In genomic region chr10:117670116-117670515, GRCh38 we compare ENCODE assay signal across 37 cellular contexts.
"Had no signal": no experiment of that assay in that cellular context is flagged by ENCODE, and none has a peak within 500 bp of the region (broad histone marks: within the 10 kb centered on the region; RNA-seq: fewer than 3 reads in every experiment).

No MANE protein-coding gene starts in this region.

- H3K27ac Mint-ChIP-seq: activated B cell treated with CpG ODN at 0.5 μM for 24 hours; activated CD4-positive, alpha-beta memory T cell treated with anti-CD3 and anti-CD28 coated beads for 36 hours; activated CD4-positive, alpha-beta T cell treated with anti-CD3 and anti-CD28 coated beads, Interleukin-2, amount 10 ng/mL, durations not matched to agents 24 days and 14 days; activated CD8-positive, alpha-beta memory T cell treated with anti-CD3 and anti-CD28 coated beads, Interleukin-2, amount 10 ng/mL, durations not matched to agents 7 days and 5 days; activated CD8-positive, alpha-beta T cell treated with anti-CD3 and anti-CD28 coated beads for 36 hours; activated naive CD4-positive, alpha-beta T cell treated with anti-CD3 and anti-CD28 coated beads for 36 hours; activated naive CD4-positive, alpha-beta T cell treated with anti-CD3 and anti-CD28 coated beads, Interleukin-2, amount 50 U/mL, for 72 hours; activated naive CD8-positive, alpha-beta T cell treated with anti-CD3 and anti-CD28 coated beads for 36 hours; activated T-cell treated with anti-CD3 and anti-CD28 coated beads, Interleukin-2, amount 50 U/mL, for 72 hours; activated T-helper 1 cell treated with anti-CD3 and anti-CD28 coated beads, Interleukin-12 subunit alpha, Interleukin-12 subunit beta, Interleukin-2, Interleukin-4 antibody, amounts not matched to agents 30 ng/mL and 10 ng/mL and 1 ng/mL, durations not matched to agents 14 hours and 24 hours and 36 hours; activated T-helper 17 cell treated with anti-CD3 and anti-CD28 coated beads, Interleukin-2, amount 50 U/mL, for 72 hours; T-helper 1 cell treated with Interleukin-12 subunit alpha and Interleukin-12 subunit beta and Interleukin-4 antibody, amounts not matched to agents 30 μg/mL and 1 μg/mL, for 36 hours; T-helper 2 cell treated with Interferon-gamma antibody and Interleukin-4, amounts not matched to agents 5 μg/mL and 100 μg/mL, for 36 hours had no signal

- H3K36me3 Mint-ChIP-seq: activated CD4-positive, alpha-beta memory T cell treated with anti-CD3 and anti-CD28 coated beads for 36 hours; activated CD8-positive, alpha-beta memory T cell treated with anti-CD3 and anti-CD28 coated beads, Interleukin-2, amount 10 ng/mL, durations not matched to agents 7 days and 5 days; activated naive CD4-positive, alpha-beta T cell treated with anti-CD3 and anti-CD28 coated beads, Interleukin-2, amount 50 U/mL, for 72 hours; activated naive CD8-positive, alpha-beta T cell treated with anti-CD3 and anti-CD28 coated beads for 36 hours had no signal

- DNase-seq: activated B cell treated with CpG ODN at 0.5 μM for 24 hours; activated CD4-positive, alpha-beta memory T cell treated with anti-CD3 and anti-CD28 coated beads for 36 hours; activated CD4-positive, alpha-beta T cell treated with anti-CD3 and anti-CD28 coated beads for 4 hours; activated CD4-positive, alpha-beta T cell treated with anti-CD3 and anti-CD28 coated beads, Interleukin-2, amount 10 ng/mL, durations not matched to agents 24 days and 14 days; activated CD4-positive, alpha-beta T cell treated with anti-CD3 and anti-CD28 coated beads, Interleukin-2, amount 50 U/mL, for 1 hour; activated CD4-positive, alpha-beta T cell treated with anti-CD3 and anti-CD28 coated beads, Interleukin-2, amount 50 U/mL, for 4 hours; activated CD4-positive, CD25-positive, alpha-beta regulatory T cell treated with anti-CD3 and anti-CD28 coated beads, Interleukin-2, amount 50 U/mL, for 72 hours; activated CD8-positive, alpha-beta memory T cell treated with anti-CD3 and anti-CD28 coated beads, Interleukin-2, amount 10 ng/mL, durations not matched to agents 7 days and 5 days; activated CD8-positive, alpha-beta T cell treated with anti-CD3 and anti-CD28 coated beads for 36 hours; activated effector memory CD4-positive, alpha-beta T cell treated with anti-CD3 and anti-CD28 coated beads, Interleukin-2, amount 50 U/mL, for 16 hours; activated gamma-delta T cell treated with Interleukin-2 at 50 U/mL for 16 hours; activated naive CD4-positive, alpha-beta T cell; activated naive CD4-positive, alpha-beta T cell treated with anti-CD3 and anti-CD28 coated beads for 36 hours; activated naive CD4-positive, alpha-beta T cell treated with anti-CD3 and anti-CD28 coated beads, Interleukin-2, amount 50 U/mL, for 16 hours; activated naive CD8-positive, alpha-beta T cell treated with anti-CD3 and anti-CD28 coated beads for 36 hours; activated T-cell treated with anti-CD3 and anti-CD28 coated beads for 4 hours; activated T-cell treated with anti-CD3 and anti-CD28 coated beads, Interleukin-2, amount 50 U/mL, for 1 hour; activated T-cell treated with anti-CD3 and anti-CD28 coated beads, Interleukin-2, amount 50 U/mL, for 4 hours; activated T-cell treated with anti-CD3 and anti-CD28 coated beads, Interleukin-2, amount 50 U/mL, for 72 hours; adrenal gland; amniotic stem cell; aorta; body of pancreas; brain microvascular endothelial cell; caudate nucleus; cerebellar nuclear complex; T-helper 1 cell; T-helper 2 cell; T-helper 9 cell had no signal

- H3K27ac ChIP-seq: adrenal gland, body of pancreas, brain microvascular endothelial cell, breast epithelium, VCaP had no signal

- H3K9me3 Mint-ChIP-seq: activated B cell treated with CpG ODN at 0.5 μM for 24 hours; activated CD4-positive, alpha-beta memory T cell treated with anti-CD3 and anti-CD28 coated beads for 36 hours; activated CD4-positive, alpha-beta T cell treated with anti-CD3 and anti-CD28 coated beads, Interleukin-2, amount 10 ng/mL, durations not matched to agents 24 days and 14 days; activated CD8-positive, alpha-beta T cell treated with anti-CD3 and anti-CD28 coated beads for 36 hours; activated naive CD4-positive, alpha-beta T cell treated with anti-CD3 and anti-CD28 coated beads for 36 hours; activated naive CD4-positive, alpha-beta T cell treated with anti-CD3 and anti-CD28 coated beads, Interleukin-2, amount 50 U/mL, for 72 hours; activated naive CD8-positive, alpha-beta T cell treated with anti-CD3 and anti-CD28 coated beads for 36 hours; activated T-cell treated with anti-CD3 and anti-CD28 coated beads, Interleukin-2, amount 50 U/mL, for 4 hours; activated T-cell treated with anti-CD3 and anti-CD28 coated beads, Interleukin-2, amount 50 U/mL, for 72 hours; activated T-helper 1 cell treated with anti-CD3 and anti-CD28 coated beads, Interleukin-12 subunit alpha, Interleukin-12 subunit beta, Interleukin-2, Interleukin-4 antibody, amounts not matched to agents 30 ng/mL and 10 ng/mL and 1 ng/mL, durations not matched to agents 14 hours and 24 hours and 36 hours; activated T-helper 17 cell treated with anti-CD3 and anti-CD28 coated beads, Interleukin-2, amount 50 U/mL, for 72 hours; central memory CD8-positive, alpha-beta T cell; T-helper 1 cell treated with Interleukin-12 subunit alpha and Interleukin-12 subunit beta and Interleukin-4 antibody, amounts not matched to agents 30 μg/mL and 1 μg/mL, for 36 hours; T-helper 2 cell treated with Interferon-gamma antibody and Interleukin-4, amounts not matched to agents 5 μg/mL and 100 μg/mL, for 36 hours had no signal

- H3K4me3 ChIP-seq: adrenal gland, body of pancreas, breast epithelium had no signal

- H3K4me3 Mint-ChIP-seq: activated B cell treated with CpG ODN at 0.5 μM for 24 hours; activated CD4-positive, alpha-beta memory T cell treated with anti-CD3 and anti-CD28 coated beads for 36 hours; activated CD4-positive, alpha-beta T cell treated with anti-CD3 and anti-CD28 coated beads, Interleukin-2, amount 10 ng/mL, durations not matched to agents 24 days and 14 days; activated CD8-positive, alpha-beta memory T cell treated with anti-CD3 and anti-CD28 coated beads, Interleukin-2, amount 10 ng/mL, durations not matched to agents 7 days and 5 days; activated CD8-positive, alpha-beta T cell treated with anti-CD3 and anti-CD28 coated beads for 36 hours; activated naive CD4-positive, alpha-beta T cell treated with anti-CD3 and anti-CD28 coated beads for 36 hours; activated naive CD8-positive, alpha-beta T cell treated with anti-CD3 and anti-CD28 coated beads for 36 hours; activated T-cell treated with anti-CD3 and anti-CD28 coated beads, Interleukin-2, amount 50 U/mL, for 4 hours; activated T-cell treated with anti-CD3 and anti-CD28 coated beads, Interleukin-2, amount 50 U/mL, for 72 hours; activated T-helper 1 cell treated with anti-CD3 and anti-CD28 coated beads, Interleukin-12 subunit alpha, Interleukin-12 subunit beta, Interleukin-2, Interleukin-4 antibody, amounts not matched to agents 30 ng/mL and 10 ng/mL and 1 ng/mL, durations not matched to agents 14 hours and 24 hours and 36 hours; activated T-helper 17 cell treated with anti-CD3 and anti-CD28 coated beads, Interleukin-2, amount 50 U/mL, for 72 hours; central memory CD8-positive, alpha-beta T cell; T-helper 1 cell treated with Interleukin-12 subunit alpha and Interleukin-12 subunit beta and Interleukin-4 antibody, amounts not matched to agents 30 μg/mL and 1 μg/mL, for 36 hours; T-helper 2 cell treated with Interferon-gamma antibody and Interleukin-4, amounts not matched to agents 5 μg/mL and 100 μg/mL, for 36 hours had no signal

- H3K4me1 Mint-ChIP-seq: activated B cell treated with CpG ODN at 0.5 μM for 24 hours; activated CD4-positive, alpha-beta T cell treated with anti-CD3 and anti-CD28 coated beads, Interleukin-2, amount 10 ng/mL, durations not matched to agents 24 days and 14 days; activated CD8-positive, alpha-beta memory T cell treated with anti-CD3 and anti-CD28 coated beads, Interleukin-2, amount 10 ng/mL, durations not matched to agents 7 days and 5 days; activated naive CD8-positive, alpha-beta T cell treated with anti-CD3 and anti-CD28 coated beads for 36 hours; activated T-helper 17 cell treated with anti-CD3 and anti-CD28 coated beads, Interleukin-2, amount 50 U/mL, for 72 hours; central memory CD8-positive, alpha-beta T cell had no signal
